Comparison of ENCODE assay signal across 1 cellular context in genomic region chr6:156778615-156779205, GRCh38.
TF ChIP-seq lines count a peak whose summit lies in the region.

No MANE protein-coding gene starts in this region.

TF ChIP-seq in neural cell, 6 proteins besides CTCF, POLR2A, EP300 and RAD21 (continued from another document):
- TF ChIP-seq REST (IDR thresholded peaks at IDR 0.05; ENCODE audit: borderline replicate concordance) (peak; percentile 14), SMC3 (conservative IDR thresholded peaks at IDR 0.05; ENCODE audit: poor library complexity) (peak; percentile 21), EZH2 (IDR thresholded peaks at IDR 0.05; ENCODE audit: borderline replicate concordance, insufficient read depth, low read length, poor library complexity, severe bottlenecking) (no peak)
